17 cellular contexts compared by ENCODE assay signal in genomic region chr5:60339691-60340191, GRCh38.
DNase-seq lines count a peak whose midpoint lies in the region; ATAC-seq and TF ChIP-seq lines count a peak whose summit lies in the region.
"Had no signal": no experiment of that assay in that cellular context is flagged by ENCODE, and none has a peak within 500 bp of the region (broad histone marks: within the 10 kb centered on the region; RNA-seq: fewer than 3 reads in every experiment).

No MANE protein-coding gene starts in this region.

- no peaks in the 10 kb centered on the region for H3K9me3 ChIP-seq in OCI-LY7 (ENCODE audit: low read length)
- H3K9me3 ChIP-seq: body of pancreas, SJCRH30 had no signal

- ATAC-seq in HG02885 (IDR thresholded peaks at IDR 0.05; ENCODE audit: poor library complexity, unreplicated experiment): no peak
- ATAC-seq: body of pancreas, WTC11 had no signal

- peak overlapping the region; percentile 23; the same call in 1 of the 2 replicates for H3K4me2 ChIP-seq in OCI-LY7 (ENCODE audit: low read length)

- intact Hi-C loops in OCI-LY7 (cut with micrococcal nuclease; ENCODE audit: unreplicated experiment): no loop called here

- no peaks in the 10 kb centered on the region for H4K20me1 ChIP-seq in OCI-LY7 (ENCODE audit: insufficient read depth, low read length)

- no TSS peak for BruUV-seq in OCI-LY7 (replicated peaks; lab: Mats Ljungman, UMichigan)

- no peaks in the 10 kb centered on the region for H3K9me2 ChIP-seq in OCI-LY7 (ENCODE audit: insufficient read depth, low read length)

- H3K4me1 ChIP-seq in OCI-LY7 (ENCODE audit: insufficient read depth, low read length, poor library complexity, severe bottlenecking): no peaks in the 10 kb centered on the region
- H3K4me1 ChIP-seq: body of pancreas, SJCRH30 had no signal

- no peak for TF ChIP-seq CTCF in OCI-LY7 (conservative IDR thresholded peaks at IDR 0.05; ENCODE audit: low read length)

- CTCF ChIA-PET in OCI-LY7 (lab: Charles Lee; ENCODE audit: unreplicated experiment): no interaction called here

- no peak overlapping the region; the same call in 1 of the 2 replicates for H2AFZ ChIP-seq in OCI-LY7 (ENCODE audit: low read length)

- DNase-seq in AG08395 (ENCODE audit: low spot score): peak; percentile 43
- DNase-seq in OCI-LY7 (ENCODE audit: low spot score): no peak
- peak; percentile 38 for DNase-seq in fibroblast of gingiva (ENCODE audit: low read depth)
- peak in 45 of 56 donors; percentile 7 to 75 (median 37) for DNase-seq in nucleus accumbens (lab: John Stamatoyannopoulos, UW)
- DNase-seq in T-helper 2 cell: no peak
- no peak for DNase-seq in DMS 273 (lab: John Stamatoyannopoulos, UW; ENCODE audit: unreplicated experiment)
- no peak for DNase-seq in SW480 (ENCODE audit: low spot score)
- DNase-seq: body of pancreas, DND-41, KG1, naive B cell, NCI-H187 treated with DMSO at 0.1 percent for 48 hours, NCI-H748 treated with DMSO at 0.1 percent for 48 hours, SJCRH30, small intestine had no signal

- no peaks in the 10 kb centered on the region for H3K36me3 ChIP-seq in OCI-LY7 (ENCODE audit: insufficient read depth, low read length)
- H3K36me3 ChIP-seq: SJCRH30 had no signal

- no peaks in the 10 kb centered on the region for H3K79me2 ChIP-seq in OCI-LY7 (ENCODE audit: insufficient read depth, low read depth, low read length)

- no peak overlapping the region for H3K27ac ChIP-seq in OCI-LY7 (ENCODE audit: low read depth, low read length, poor library complexity, severe bottlenecking)
- H3K27ac ChIP-seq: body of pancreas, SJCRH30 had no signal

- H3K4me3 ChIP-seq in OCI-LY7 (ENCODE audit: low read depth, low read length, poor library complexity, severe bottlenecking): no peak overlapping the region
- H3K4me3 ChIP-seq: body of pancreas, SJCRH30 had no signal

- POLR2A ChIA-PET in OCI-LY7 (lab: Charles Lee): no interaction called here

Comparison
In these comparisons a context has a peak if more than half of its experiments do, and no peak if none do; other contexts are left out.
1. DNase-seq: peak in AG08395 (single experiment), fibroblast of gingiva (single experiment) and nucleus accumbens (45 of 56); none in OCI-LY7 (single experiment), T-helper 2 cell (0 of 5), DMS 273 (single experiment) and SW480 (single experiment).